In genomic region chr3:194876403-194877165, GRCh38 we compare ENCODE assay signal across 19 cellular contexts.
DNase-seq lines count a peak whose midpoint lies in the region; ATAC-seq and TF ChIP-seq lines count a peak whose summit lies in the region.
"Had no signal": no experiment of that assay in that cellular context is flagged by ENCODE, and none has a peak within 500 bp of the region (broad histone marks: within the 10 kb centered on the region; RNA-seq: fewer than 3 reads in every experiment).

No MANE protein-coding gene starts in this region.

- no peaks in the 10 kb centered on the region for H3K9me3 Mint-ChIP-seq in endothelial cell (ENCODE audit: unreplicated experiment)
- H3K9me3 Mint-ChIP-seq: HFFc6 had no signal

- H3K4me1 ChIP-seq in right atrium auricular region (peaks cover 0 to 61% of the 10 kb centered on the region in 2 donors), vagina (peaks cover 80% of the 10 kb centered on the region), breast epithelium (peaks cover 10 to 14% of the 10 kb centered on the region in 2 donors)

- peak overlapping the region; percentile 15 for H3K4me3 Mint-ChIP-seq in endothelial cell (ENCODE audit: unreplicated experiment)
- H3K4me3 Mint-ChIP-seq: CD4-positive, CD25-positive, alpha-beta regulatory T cell; HFFc6 had no signal

- intact Hi-C loops in Right ventricle myocardium superior (cut with DNase I), result loop anchor here (10.0 kb wide), 1 partner anchor 192 kb away; the partner anchor contains the start of gene FAM43A
- intact Hi-C loops in vagina (cut with DNase I), result no loop called here
- intact Hi-C loops in breast epithelium (cut with DNase I; ENCODE audit: low total_unique reads), result no loop called here

- DNase-seq in right atrium auricular region (ENCODE audit: low spot score) (peak; percentile 57), Right ventricle myocardium superior (no peak), endothelial cell (ENCODE audit: low spot score) (no peak), mucosa of gallbladder (ENCODE audit: low spot score) (peak; percentile 5), vagina (ENCODE audit: extremely low spot score in 2 of 2) (peak; percentile 84 to 91), breast epithelium (ENCODE audit: low spot score in 2 of 2) (no peak), omental fat pad (ENCODE audit: low spot score) (no peak)
- DNase-seq: AML-193; CD4-positive, CD25-positive, alpha-beta regulatory T cell; DMS79; GOT3; HFFc6; NCI-H1092; NCI-H1694; NCI-H2107; NCI-H345; NCI-H526 treated with DMSO at 0.1 percent for 48 hours; RPMI8226 had no signal

- no peak for TF ChIP-seq POLR2A in vagina (IDR thresholded peaks at IDR 0.05)
- no peak for TF ChIP-seq POLR2A in breast epithelium (IDR thresholded peaks at IDR 0.05)

- peaks cover 10% of the 10 kb centered on the region for H3K27me3 Mint-ChIP-seq in endothelial cell (ENCODE audit: unreplicated experiment)

- ATAC-seq in Right ventricle myocardium superior (ENCODE audit: poor library complexity), result no peak
- no peak for ATAC-seq in omental fat pad (ENCODE audit: low FRiP score)
- ATAC-seq in GM18511 (IDR thresholded peaks at IDR 0.05; ENCODE audit: unreplicated experiment), result no peak

- peaks cover 17% of the 10 kb centered on the region for H3K4me1 Mint-ChIP-seq in endothelial cell (ENCODE audit: unreplicated experiment)

- peaks cover 3% of the 10 kb centered on the region for H3K36me3 Mint-ChIP-seq in endothelial cell (ENCODE audit: low read depth, unreplicated experiment)
- H3K36me3 Mint-ChIP-seq: CD4-positive, CD25-positive, alpha-beta regulatory T cell had no signal

- H3K36me3 ChIP-seq in right atrium auricular region (no peaks in the 10 kb centered on the region), vagina (no peaks in the 10 kb centered on the region), breast epithelium (no peaks in the 10 kb centered on the region)

- H3K27ac ChIP-seq in right atrium auricular region (no peak overlapping the region), vagina (no peak overlapping the region), breast epithelium (peak overlapping the region in 1 of 2 donors; percentile 10)

- H3K9me3 ChIP-seq in right atrium auricular region (no peaks in the 10 kb centered on the region), vagina (no peaks in the 10 kb centered on the region), breast epithelium (no peaks in the 10 kb centered on the region)

- TF ChIP-seq CTCF in right atrium auricular region (IDR thresholded peaks at IDR 0.05), result no peak
- TF ChIP-seq CTCF in endothelial cell (IDR thresholded peaks at IDR 0.05; ENCODE audit: unreplicated experiment), result no peak
- no peak for TF ChIP-seq CTCF in vagina (IDR thresholded peaks at IDR 0.05)
- no peak for TF ChIP-seq CTCF in breast epithelium (IDR thresholded peaks at IDR 0.05)
- no peak for TF ChIP-seq CTCF in omental fat pad (IDR thresholded peaks at IDR 0.05)

- H3K27me3 ChIP-seq in right atrium auricular region, result no peaks in the 10 kb centered on the region
- no peaks in the 10 kb centered on the region for H3K27me3 ChIP-seq in vagina
- H3K27me3 ChIP-seq in breast epithelium, result no peaks in the 10 kb centered on the region

- no peak overlapping the region for H3K27ac Mint-ChIP-seq in endothelial cell (ENCODE audit: unreplicated experiment)
- H3K27ac Mint-ChIP-seq: CD4-positive, CD25-positive, alpha-beta regulatory T cell; HFFc6 had no signal

- no peak overlapping the region for H3K4me3 ChIP-seq in right atrium auricular region
- no peak overlapping the region for H3K4me3 ChIP-seq in vagina
- H3K4me3 ChIP-seq in breast epithelium, result no peak overlapping the region

Comparison
In these comparisons a context has a peak if more than half of its experiments do, and no peak if none do; other contexts are left out.
1. DNase-seq: peak in right atrium auricular region (single experiment), mucosa of gallbladder (single experiment) and vagina (2 of 2); none in Right ventricle myocardium superior (single experiment), endothelial cell (single experiment), breast epithelium (0 of 2) and omental fat pad (single experiment).